1 cellular context compared by ENCODE assay signal in genomic region chr9:96453625-96454024, GRCh38.
TF ChIP-seq lines count a peak whose summit lies in the region.

No MANE protein-coding gene starts in this region.

TF ChIP-seq in HepG2, 621 proteins besides CTCF, POLR2A, EP300 and RAD21 (continued from another document):
- TF ChIP-seq USF2 (IDR thresholded peaks at IDR 0.05; ENCODE audit: low read depth, low read length): no peak
- no peak for TF ChIP-seq USF2 (CRISPR knock-in tag; IDR thresholded peaks at IDR 0.05; ENCODE audit: borderline replicate concordance)
- no peak for TF ChIP-seq ARID5B (CRISPR knock-in tag; IDR thresholded peaks at IDR 0.05)
- 0 out of 2 replicates have a peak, but pooled peaks have one; percentile 19 for TF ChIP-seq MAFF (IDR thresholded peaks at IDR 0.05; ENCODE audit: low read depth, low read length)
- no peak for TF ChIP-seq CCAR2 (optimal IDR thresholded peaks at IDR 0.05; ENCODE audit: low read depth, low read length)
- no peak for TF ChIP-seq ZNF790 (CRISPR knock-in tag; IDR thresholded peaks at IDR 0.05; ENCODE audit: borderline replicate concordance)
- no peak for TF ChIP-seq AGO1 (IDR thresholded peaks at IDR 0.05; ENCODE audit: low read depth, low read length, poor library complexity, severe bottlenecking)
- TF ChIP-seq MED1 (CRISPR knock-in tag; IDR thresholded peaks at IDR 0.05): 0 out of 2 replicates have a peak, but pooled peaks have one; percentile 2
- TF ChIP-seq ZNF512B (CRISPR knock-in tag; IDR thresholded peaks at IDR 0.05; ENCODE audit: borderline replicate concordance): no peak
- TF ChIP-seq RXRB (CRISPR knock-in tag; IDR thresholded peaks at IDR 0.05; ENCODE audit: borderline replicate concordance): no peak
- TF ChIP-seq HDAC6 (IDR thresholded peaks at IDR 0.05; ENCODE audit: low read depth, low read length): no peak
- no peak for TF ChIP-seq STAT5B (CRISPR knock-in tag; IDR thresholded peaks at IDR 0.05)
- no peak for TF ChIP-seq ZNF350 (CRISPR knock-in tag; IDR thresholded peaks at IDR 0.05; ENCODE audit: borderline replicate concordance, low read depth)
- no peak for TF ChIP-seq SUZ12 (IDR thresholded peaks at IDR 0.05; ENCODE audit: low read depth, low read length)
- no peak for TF ChIP-seq ZMAT5 (CRISPR knock-in tag; IDR thresholded peaks at IDR 0.05; ENCODE audit: borderline replicate concordance, low read depth)
- TF ChIP-seq ZNF546 (CRISPR knock-in tag; conservative IDR thresholded peaks at IDR 0.05): no peak
- TF ChIP-seq HNRNPL (IDR thresholded peaks at IDR 0.05; ENCODE audit: low read depth, low read length): no peak
- no peak for TF ChIP-seq ZNF577 (CRISPR knock-in tag; IDR thresholded peaks at IDR 0.05; ENCODE audit: borderline replicate concordance, low read depth)
- peak; percentile 42 for TF ChIP-seq STAG1 (CRISPR knock-in tag; IDR thresholded peaks at IDR 0.05)
- peak; percentile 43; the same call in 1 of the 2 replicates for TF ChIP-seq SMC3 (IDR thresholded peaks at IDR 0.05; ENCODE audit: low read length)
- TF ChIP-seq MAFK (conservative IDR thresholded peaks at IDR 0.05 in 1 of 2, IDR thresholded peaks at IDR 0.05 in 1 of 2; ENCODE audit: low read length in 2 of 2): peak in 1 of 2 experiments; percentile 26; a peak in 1 of 4 replicates
TF ChIP-seq in HepG2: peak in this region for 5.
